8 cellular contexts compared by ENCODE assay signal in the genomic region with DNA sequence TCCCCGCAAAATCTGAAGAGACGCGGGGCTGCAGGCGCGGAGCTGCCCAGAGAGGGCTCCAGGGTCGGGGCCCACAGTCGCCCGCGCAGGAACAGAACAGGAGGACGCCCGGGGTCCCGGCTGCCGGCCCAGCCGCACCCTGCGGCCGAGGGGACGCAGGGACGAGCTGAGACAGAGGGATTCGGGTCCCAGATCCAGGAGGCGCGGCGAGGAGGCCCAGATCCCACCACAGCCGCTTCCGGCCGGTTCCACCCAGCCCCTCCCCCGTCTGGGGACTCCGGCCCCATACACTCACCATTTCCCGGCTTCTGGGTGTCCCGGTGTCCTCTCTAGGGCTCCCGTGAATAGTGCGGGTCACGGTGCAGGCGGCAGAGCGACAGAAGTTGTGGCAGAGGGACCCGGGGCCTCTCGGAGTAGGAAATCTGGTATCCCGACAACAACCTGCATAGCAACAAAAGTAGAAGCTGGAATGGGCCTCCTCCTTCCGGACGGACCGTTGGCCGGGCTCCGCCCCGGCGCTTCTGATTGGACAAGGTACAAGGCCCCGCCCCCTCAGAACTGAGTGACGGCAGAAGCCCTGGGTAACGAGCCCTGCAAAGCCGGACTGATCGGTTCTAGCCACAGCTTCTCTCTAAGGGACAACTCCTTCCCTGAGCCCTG. TPM values are rescaled to one million over a fixed set of nuclear protein-coding genes. Genes with fewer than 3 reads are reported as not detected.
A peak's percentile ranks its signal among the peaks of the same experiment; 100 is the strongest.
DNase-seq lines count a peak whose midpoint lies in the region; ATAC-seq and TF ChIP-seq lines count a peak whose summit lies in the region.

A gene (minus strand): TSS at position 466 of the 660 bp plus-strand sequence. CDS start 168 bp downstream, at position 298.

- peak; percentile 94 for DNase-seq in GM06990 (ENCODE audit: extremely low read depth, insufficient read length)
- peak; percentile 94 for DNase-seq in NCI-H1105 (lab: John Stamatoyannopoulos, UW)
- peak; percentile 93 for DNase-seq in activated naive CD8-positive, alpha-beta T cell treated with anti-CD3 and anti-CD28 coated beads, Interleukin-2, amount 50 U/mL, for 24 hours
- peak; percentile 96 to 98 (median 97) for DNase-seq in heart left ventricle
- DNase-seq in trophoblast cell = peak; percentile 98 to 99
- peak; percentile 98 for DNase-seq in transverse colon

- peak in 1 of 2 donors; percentile 43 for TF ChIP-seq POLR2A in heart left ventricle (IDR thresholded peaks at IDR 0.05)
- TF ChIP-seq POLR2A in transverse colon (IDR thresholded peaks at IDR 0.05) = peak; percentile 59

- ATAC-seq in HG02571 (IDR thresholded peaks at IDR 0.05; ENCODE audit: unreplicated experiment) (peak; percentile 94), heart left ventricle (peak; percentile 99 to 100 (median 100))
- peak; percentile 89 for ATAC-seq in activated naive CD8-positive, alpha-beta T cell treated with anti-CD3 and anti-CD28 coated beads, Interleukin-2, amount 50 U/mL, for 24 hours

- in situ Hi-C loops in transverse colon (cut with MboI; ENCODE audit: low pct_ligation_motif_present in 1 of 4, low pct_unique_long_range_greater_than_20kb in 1 of 4, low sequenced_read_pairs in 3 of 4) = loop anchor here in 3 of 4 donors (5.0 to 25.0 kb wide), 5 partner anchors 83 to 253 kb away; a partner anchor contains a TSS

- H3K9me2 ChIP-seq in SU-DHL-6 (replicated peaks; ENCODE audit: insufficient read depth, low read length) = no peaks in the 10 kb centered on the region

- H3K27ac ChIP-seq in SU-DHL-6 (ENCODE audit: low read depth, low read length) (peak within 1 kb of the TSS; percentile 25; the same call in 1 of the 2 replicates), heart left ventricle (peak within 1 kb of the TSS; percentile 12 to 91 (median 81)), trophoblast cell (ENCODE audit: low read depth, low read length) (peak within 1 kb of the TSS; percentile 66), transverse colon (peak within 1 kb of the TSS; percentile 83 to 94 (median 87))

- TF ChIP-seq CTCF in GM06990 (IDR thresholded peaks at IDR 0.05; ENCODE audit: insufficient read depth, low read length, poor library complexity, severe bottlenecking) (no peak), SU-DHL-6 (IDR thresholded peaks at IDR 0.05; ENCODE audit: insufficient read depth, low read length, poor library complexity, severe bottlenecking) (no peak), heart left ventricle (IDR thresholded peaks at IDR 0.05) (peak in 1 of 12 donors; percentile 17), transverse colon (IDR thresholded peaks at IDR 0.05) (peak in 1 of 5 experiments; percentile 5)

- H3K79me1 ChIP-seq in trophoblast cell (ENCODE audit: low read length) = peaks cover 5% of the 10 kb centered on the region

- H3K27me3 Mint-ChIP-seq in activated naive CD8-positive, alpha-beta T cell treated with anti-CD3 and anti-CD28 coated beads, Interleukin-2, amount 50 U/mL, for 24 hours = no peaks in the 10 kb centered on the region

- peaks cover 5% of the 10 kb centered on the region for H3K9me3 Mint-ChIP-seq in activated naive CD8-positive, alpha-beta T cell treated with anti-CD3 and anti-CD28 coated beads, Interleukin-2, amount 50 U/mL, for 24 hours

- peaks cover 2% of the 10 kb centered on the region; the same call in 1 of the 2 replicates for H3K36me3 ChIP-seq in GM06990 (ENCODE audit: control insufficient read depth, insufficient read depth, low read length)
- 0 out of 2 replicates have a peak, but pooled peaks cover 2% of the 10 kb centered on the region for H3K36me3 ChIP-seq in SU-DHL-6 (ENCODE audit: low read length)
- peaks cover under 1 to 40% (median 30%) of the 10 kb centered on the region in 9 donors for H3K36me3 ChIP-seq in heart left ventricle
- H3K36me3 ChIP-seq in trophoblast cell (ENCODE audit: control insufficient read depth in 1 of 2, insufficient read depth in 2 of 2, low read length in 2 of 2) = peaks cover 19 to 21% of the 10 kb centered on the region in 2 experiments
- peaks cover 0 to 18% (median 4%) of the 10 kb centered on the region in 4 donors for H3K36me3 ChIP-seq in transverse colon

- peak within 1 kb of the TSS; percentile 95 for H2AFZ ChIP-seq in SU-DHL-6 (ENCODE audit: low read depth, low read length, severe bottlenecking)
- peak within 1 kb of the TSS; percentile 99 for H2AFZ ChIP-seq in trophoblast cell (ENCODE audit: insufficient read depth, low read length, poor library complexity)

- H3K9ac ChIP-seq in SU-DHL-6 (ENCODE audit: low read length) (peak within 1 kb of the TSS; percentile 71), trophoblast cell (ENCODE audit: low read length) (peak within 1 kb of the TSS; percentile 11)

- no peak within 1 kb of the TSS for H3K23ac ChIP-seq in trophoblast cell (ENCODE audit: low read length)

- no peak within 1 kb of the TSS for H2BK12ac ChIP-seq in trophoblast cell (ENCODE audit: low read length)

- no peak within 1 kb of the TSS for H2AK5ac ChIP-seq in trophoblast cell (ENCODE audit: low read length)

- no peak for TF ChIP-seq EP300 in transverse colon (IDR thresholded peaks at IDR 0.05; ENCODE audit: low read depth)

- peak within 1 kb of the TSS; percentile 70 for H4K12ac ChIP-seq in trophoblast cell (ENCODE audit: low read depth, low read length)

- no peaks in the 10 kb centered on the region for H3F3A ChIP-seq in SU-DHL-6 (ENCODE audit: insufficient read depth)

- H3K4ac ChIP-seq in trophoblast cell (ENCODE audit: low read depth, low read length) = peak within 1 kb of the TSS; percentile 80

- H3K14ac ChIP-seq in trophoblast cell (ENCODE audit: low read length) = peak within 1 kb of the TSS; percentile 77

- intact Hi-C loops in heart left ventricle (cut with DNase I) = loop anchor here (1.0 to 10.0 kb wide), 22 partner anchors 47 to 345 kb away; a partner anchor contains a TSS
- intact Hi-C loops in transverse colon (cut with DNase I; ENCODE audit: low total_unique reads) = loop anchor here (5.0 kb wide), 2 partner anchors 83 to 258 kb away; no protein-coding TSS in a partner anchor

- H4K8ac ChIP-seq in trophoblast cell (ENCODE audit: low read depth, low read length) = peak within 1 kb of the TSS; percentile 92

- 0% methylated on average over 24 to 49 of the region's 49 CpGs for WGBS in heart left ventricle, 4 donors
- WGBS in trophoblast cell (ENCODE audit: extremely low coverage, insufficient coverage, insufficient read length) = no CpG with 5 or more reads among the region's 49 CpGs
- WGBS in transverse colon (ENCODE audit: low coverage in 1 of 2), 2 donors = 0 to 1% methylated on average over 3 to 37 of the region's 49 CpGs

- H3K4me1 ChIP-seq in heart left ventricle (peaks cover 3 to 25% (median 19%) of the 10 kb centered on the region in 12 donors), trophoblast cell (ENCODE audit: control insufficient read depth in 1 of 2, insufficient read depth in 2 of 2, low read length in 2 of 2) (peaks cover 6 to 7% of the 10 kb centered on the region in 2 experiments), transverse colon (peaks cover 6 to 21% (median 18%) of the 10 kb centered on the region in 4 donors)

- H3K4me3 ChIP-seq in GM06990 (replicated peaks; ENCODE audit: low read depth, low read length) = peak within 1 kb of the TSS; percentile 86
- H3K4me3 ChIP-seq in SU-DHL-6 (ENCODE audit: insufficient read depth, low read length, poor library complexity, severe bottlenecking) = peak within 1 kb of the TSS; percentile 98
- peak within 1 kb of the TSS; percentile 60 to 98 (median 86) for H3K4me3 ChIP-seq in heart left ventricle
- H3K4me3 ChIP-seq in trophoblast cell (ENCODE audit: low read depth, low read length) = peak within 1 kb of the TSS; percentile 87
- H3K4me3 ChIP-seq in transverse colon = peak within 1 kb of the TSS; percentile 58 to 92 (median 72)

- H3K4me2 ChIP-seq in SU-DHL-6 (ENCODE audit: low read depth, low read length, poor library complexity, severe bottlenecking) (peak within 1 kb of the TSS; percentile 88), trophoblast cell (ENCODE audit: low read length) (peak within 1 kb of the TSS; percentile 78)

- H3K27me3 ChIP-seq in GM06990 (replicated peaks; ENCODE audit: control insufficient read depth, insufficient read depth, low read length) (no peaks in the 10 kb centered on the region), SU-DHL-6 (ENCODE audit: low read length) (no peaks in the 10 kb centered on the region), heart left ventricle (no peaks in the 10 kb centered on the region), trophoblast cell (ENCODE audit: insufficient read depth, low read length) (no peaks in the 10 kb centered on the region), transverse colon (no peaks in the 10 kb centered on the region)

- peaks cover 18% of the 10 kb centered on the region for H3K36me3 Mint-ChIP-seq in activated naive CD8-positive, alpha-beta T cell treated with anti-CD3 and anti-CD28 coated beads, Interleukin-2, amount 50 U/mL, for 24 hours (ENCODE audit: low read depth)

- H3K9me3 ChIP-seq in SU-DHL-6 (ENCODE audit: insufficient read depth, low read length) (no peaks in the 10 kb centered on the region), heart left ventricle (peaks cover 0 to 8% (median 0%) of the 10 kb centered on the region in 12 donors), trophoblast cell (ENCODE audit: insufficient read depth, low read depth, low read length) (no peaks in the 10 kb centered on the region), transverse colon (peaks cover 0 to 5% of the 10 kb centered on the region in 2 donors)

- H3K4me3 Mint-ChIP-seq in activated naive CD8-positive, alpha-beta T cell treated with anti-CD3 and anti-CD28 coated beads, Interleukin-2, amount 50 U/mL, for 24 hours = peak within 1 kb of the TSS; percentile 90

- H3K79me2 ChIP-seq in SU-DHL-6 (ENCODE audit: insufficient read depth, low read length) = no peaks in the 10 kb centered on the region
- H3K79me2 ChIP-seq in trophoblast cell (ENCODE audit: control insufficient read depth, insufficient read depth, low read length, poor library complexity) = peaks cover 7% of the 10 kb centered on the region

- H3K18ac ChIP-seq in trophoblast cell (ENCODE audit: low read length) = peak within 1 kb of the TSS; percentile 81

- H2BK5ac ChIP-seq in trophoblast cell (ENCODE audit: low read depth, low read length, poor library complexity) = peak within 1 kb of the TSS; percentile 79

- peak within 1 kb of the TSS; percentile 75 for H2BK120ac ChIP-seq in trophoblast cell (ENCODE audit: insufficient read depth, low read length, poor library complexity)

- no peaks in the 10 kb centered on the region for H4K20me1 ChIP-seq in SU-DHL-6 (ENCODE audit: low read depth, low read length)

- H3K4me1 Mint-ChIP-seq in activated naive CD8-positive, alpha-beta T cell treated with anti-CD3 and anti-CD28 coated beads, Interleukin-2, amount 50 U/mL, for 24 hours = peaks cover 38% of the 10 kb centered on the region

- peak within 1 kb of the TSS; percentile 46 for H3K27ac Mint-ChIP-seq in activated naive CD8-positive, alpha-beta T cell treated with anti-CD3 and anti-CD28 coated beads, Interleukin-2, amount 50 U/mL, for 24 hours

- peak within 1 kb of the TSS; percentile 73 for H4K91ac ChIP-seq in trophoblast cell (ENCODE audit: low read depth, low read length)

RNA-seq across cellular contexts. Expression of the gene that starts here (rescaled TPM):
- total RNA-seq in heart left ventricle (1 to 10 TPM in 5 of 9 donors, under 1 TPM in 1, not detected in 3; 0.63 to 2.7 (median 1.4) TPM), transverse colon (1 to 10 TPM in 3 of 4 donors, under 1 TPM in 1; 0.37 to 4.8 (median 2.9) TPM)
- polyA plus RNA-seq in heart left ventricle = 1 to 10 TPM; 1.2 to 1.6 TPM
- 4.3 and 4.7 TPM in 2 replicates for polyA plus RNA-seq in trophoblast cell (2013)

Comparison
In these comparisons a context has a peak if more than half of its experiments do, and no peak if none do; other contexts are left out.
1. Peak in every context shown above with its lines: DNase-seq, ATAC-seq, H3K4me3 ChIP-seq and H3K27ac ChIP-seq.
2. H3K27ac ChIP-seq: peak in every context shown above with its lines; median percentile 87 in transverse colon; 81 in heart left ventricle; 66 in trophoblast cell; 25 in SU-DHL-6.